In the genomic region with DNA sequence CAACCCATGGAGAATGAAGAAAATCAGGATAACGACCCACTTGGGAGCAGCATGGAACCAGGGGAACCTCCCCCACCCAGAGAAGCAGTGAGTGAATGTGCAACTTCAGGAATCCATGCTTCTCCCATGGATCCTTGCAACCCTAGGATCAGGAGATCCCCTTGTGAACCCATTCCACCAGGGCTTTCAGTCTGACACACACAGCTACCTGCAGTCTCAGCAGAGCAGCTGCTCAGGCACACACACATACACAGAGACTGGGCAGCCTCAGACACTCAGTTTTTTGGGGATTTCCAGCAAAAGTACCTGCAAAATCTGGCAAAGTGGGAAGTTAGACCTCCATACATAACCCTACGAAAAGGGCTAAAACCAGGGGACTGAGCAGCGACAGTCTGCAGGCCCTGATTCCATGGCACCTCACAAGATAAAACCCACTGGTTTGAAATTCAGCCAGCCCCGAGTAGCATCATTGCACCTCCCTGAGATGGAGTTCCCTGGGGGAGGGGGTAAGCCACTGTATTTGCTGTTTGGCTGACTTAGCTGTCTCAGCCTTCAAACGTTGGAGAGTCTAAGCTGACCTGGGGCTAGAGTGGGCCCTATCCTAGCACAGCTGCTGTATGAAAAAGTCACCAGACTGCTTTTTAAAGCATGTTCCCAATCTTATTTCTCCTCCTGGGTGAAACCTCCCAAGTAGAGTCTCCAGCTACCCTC, we compare ENCODE assay signal across 16 cellular contexts.
DNase-seq lines count a peak whose midpoint lies in the region; ATAC-seq and TF ChIP-seq lines count a peak whose summit lies in the region.
"Had no signal": no experiment of that assay in that cellular context is flagged by ENCODE, and none has a peak within 500 bp of the region (broad histone marks: within the 10 kb centered on the region; RNA-seq: fewer than 3 reads in every experiment).

No MANE protein-coding gene starts in this region.

- peak; percentile 79 for ATAC-seq in GM18907 (IDR thresholded peaks at IDR 0.05; ENCODE audit: unreplicated experiment)
- ATAC-seq in HG02610 (IDR thresholded peaks at IDR 0.05; ENCODE audit: unreplicated experiment), result peak; percentile 89
- ATAC-seq in HG03159 (IDR thresholded peaks at IDR 0.05; ENCODE audit: unreplicated experiment), result peak; percentile 44
- ATAC-seq: PC-3 had no signal

- H3K27me3 ChIP-seq in spleen (replicated peaks in 1 of 7) (no peaks in the 10 kb centered on the region), PC-9 (ENCODE audit: insufficient read depth, low read depth) (no peaks in the 10 kb centered on the region), right atrium auricular region (no peaks in the 10 kb centered on the region)

- no peak overlapping the region for H3K4me3 ChIP-seq in spleen
- no peak overlapping the region for H3K4me3 ChIP-seq in PC-9
- H3K4me3 ChIP-seq in right atrium auricular region, result no peak overlapping the region

- H3K27ac ChIP-seq in spleen (no peak overlapping the region), PC-9 (no peak overlapping the region), right atrium auricular region (no peak overlapping the region)

- TF ChIP-seq POLR2A in spleen (IDR thresholded peaks at IDR 0.05), result no peak

- TF ChIP-seq CTCF in spleen (IDR thresholded peaks at IDR 0.05 in 8 of 11, conservative IDR thresholded peaks at IDR 0.05 in 3 of 11) (no peak), PC-9 (conservative IDR thresholded peaks at IDR 0.05) (no peak), right atrium auricular region (IDR thresholded peaks at IDR 0.05) (no peak)

- 65 to 82% (median 72%) methylated on average over 5 of the region's 5 CpGs for WGBS in spleen, 5 donors

- no peaks in the 10 kb centered on the region for H4K20me1 ChIP-seq in PC-9 (ENCODE audit: insufficient read depth)

- H3K79me2 ChIP-seq in PC-9 (ENCODE audit: low read depth), result no peaks in the 10 kb centered on the region

- H3K4me2 ChIP-seq in PC-9, result no peak overlapping the region
- H3K4me2 ChIP-seq: SK-N-SH had no signal

- DNase-seq in spleen (peak; percentile 32), PC-9 (no peak), glomerular visceral epithelial cell (ENCODE audit: extremely low spot score) (no peak), right atrium auricular region (ENCODE audit: low spot score) (no peak), kidney glomerular epithelial cell (lab: John Stamatoyannopoulos, UW) (no peak)
- DNase-seq: activated CD4-positive, alpha-beta memory T cell treated with anti-CD3 and anti-CD28 coated beads, Interleukin-2, amount 10 ng/mL, durations not matched to agents 7 days and 5 days; foreskin melanocyte; HCEC 1CT; Karpas-422; NCI-H1436 treated with DMSO at 0.1 percent for 48 hours; NCI-H510A; PC-3; SK-N-SH had no signal

- H3K4me1 ChIP-seq in spleen (no peaks in the 10 kb centered on the region), PC-9 (replicated peaks; ENCODE audit: insufficient read depth) (no peaks in the 10 kb centered on the region), right atrium auricular region (no peaks in the 10 kb centered on the region)

- no peaks in the 10 kb centered on the region for H3K36me3 ChIP-seq in spleen
- no peaks in the 10 kb centered on the region for H3K36me3 ChIP-seq in PC-9 (ENCODE audit: low read depth)
- no peaks in the 10 kb centered on the region for H3K36me3 ChIP-seq in right atrium auricular region

- no TSS peak for BruUV-seq in PC-9 (replicated peaks; lab: Mats Ljungman, UMichigan)

- intact Hi-C loops in spleen (cut with DNase I; ENCODE audit: low total_unique reads), result no loop called here
- intact Hi-C loops in PC-9 (cut with micrococcal nuclease; ENCODE audit: unreplicated experiment), result loop anchor here (5.0 kb wide), 1 partner anchor 759 kb away; no protein-coding TSS in a partner anchor

- CTCF ChIA-PET in PC-9 (lab: Charles Lee), result no interaction called here

- no peaks in the 10 kb centered on the region for H3F3A ChIP-seq in PC-9 (ENCODE audit: insufficient read depth, low read depth)

- POLR2A ChIA-PET in PC-9 (lab: Charles Lee; ENCODE audit: unreplicated experiment), result no interaction called here

- H3K9me2 ChIP-seq in PC-9 (ENCODE audit: insufficient read depth), result no peaks in the 10 kb centered on the region
- H3K9me2 ChIP-seq: SK-N-SH had no signal

- H2AFZ ChIP-seq in PC-9, result no peak overlapping the region

- no peaks in the 10 kb centered on the region for H3K9me3 ChIP-seq in spleen
- H3K9me3 ChIP-seq in PC-9 (ENCODE audit: insufficient read depth, low read depth), result no peaks in the 10 kb centered on the region
- H3K9me3 ChIP-seq in right atrium auricular region, result no peaks in the 10 kb centered on the region
- H3K9me3 ChIP-seq: SK-N-SH had no signal
